Comparison of ENCODE assay signal across 25 cellular contexts in genomic region chr6:14513726-14514125, GRCh38.
"Had no signal": no experiment of that assay in that cellular context is flagged by ENCODE, and none has a peak within 500 bp of the region (broad histone marks: within the 10 kb centered on the region; RNA-seq: fewer than 3 reads in every experiment).

No MANE protein-coding gene starts in this region.

- H3K36me3 ChIP-seq: left ventricle myocardium inferior, lower lobe of right lung, neutrophil, right lobe of liver, spleen, tibial artery, upper lobe of right lung, vagina had no signal

- DNase-seq: effector CD4-positive, alpha-beta T cell; endodermal cell; erythroblast; foreskin melanocyte; head of caudate nucleus; kidney; left cardiac atrium; left ventricle myocardium inferior; lower lobe of right lung; naive thymus-derived CD4-positive, alpha-beta T cell; nephron progenitor cell; psoas muscle; retina; right lobe of liver; spleen; stimulated activated CD4-positive, alpha-beta T cell treated with anti-CD3 and anti-CD28 coated beads, Interleukin-15, amount 100 ng/mL, for 24 hours; stimulated activated CD4-positive, alpha-beta T cell treated with anti-CD3 and anti-CD28 coated beads, Interleukin-1b, Interleukin-23, amount 100 ng/mL, for 48 hours; stimulated activated CD4-positive, alpha-beta T cell treated with anti-CD3 and anti-CD28 coated beads, Interleukin-4, amount 100 ng/mL, for 24 hours; tibial artery; upper lobe of right lung had no signal

- H3K9me3 ChIP-seq: left ventricle myocardium inferior, lower lobe of right lung, neutrophil, psoas muscle, right lobe of liver, spleen, tibial artery, upper lobe of right lung, vagina had no signal

- H3K4me2 ChIP-seq: hepatocyte had no signal

- H3K4me1 ChIP-seq: left ventricle myocardium inferior, lower lobe of right lung, psoas muscle, right lobe of liver, tibial artery, upper lobe of right lung had no signal

- H3K79me2 ChIP-seq: hepatocyte had no signal

- H3K27me3 ChIP-seq: hepatocyte, neutrophil, right lobe of liver, spleen, tibial artery, upper lobe of right lung, vagina had no signal

- H3K27ac ChIP-seq: hepatocyte, left ventricle myocardium inferior, lower lobe of right lung, neutrophil, psoas muscle, right lobe of liver, spleen, tibial artery, upper lobe of right lung, vagina had no signal

- H3K4me3 ChIP-seq: hepatocyte, left ventricle myocardium inferior, lower lobe of right lung, psoas muscle, right lobe of liver, spleen, tibial artery, upper lobe of right lung, vagina had no signal

- FAIRE-seq: endothelial cell of umbilical vein, kidney had no signal

- ATAC-seq: left cardiac atrium; lower lobe of right lung; naive thymus-derived CD4-positive, alpha-beta T cell; psoas muscle; right lobe of liver; stimulated activated memory B cell treated with anti-CD40 and anti-IgM and Interleukin-4, amounts not matched to agents 10 μg/mL and 1 μg/mL and 100 μg/mL, for 72 hours; upper lobe of right lung had no signal
